ENCODE assay signal across 1 cellular context in genomic region chr22:25090225-25090651, GRCh38.
TF ChIP-seq lines count a peak whose summit lies in the region.

No MANE protein-coding gene starts in this region.

TF ChIP-seq in endothelial cell of umbilical vein, 7 proteins besides CTCF, POLR2A, EP300 and RAD21 (continued from another document):
- no peak for TF ChIP-seq JUN (IDR thresholded peaks at IDR 0.05; ENCODE audit: borderline replicate concordance, insufficient read depth, insufficient read length, low read depth)
